In the genomic region with DNA sequence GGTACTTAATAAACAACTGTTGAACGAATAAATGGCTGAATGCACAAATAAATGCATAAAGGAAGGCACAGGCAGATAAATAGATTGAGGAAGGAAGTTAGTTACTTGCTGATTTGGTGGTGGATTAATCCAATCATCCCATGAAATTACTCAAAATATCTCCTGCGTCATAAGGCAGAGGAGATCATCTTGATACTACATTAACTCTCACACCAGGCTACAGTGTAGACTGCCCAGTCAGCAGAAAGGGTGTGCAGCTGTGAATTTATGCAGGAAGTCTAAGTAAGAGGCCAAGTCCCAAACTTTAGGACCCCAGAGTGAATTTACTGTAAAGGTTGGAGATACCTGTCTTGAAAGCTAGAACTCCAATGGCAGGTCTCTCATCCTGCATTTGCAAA, we compare ENCODE assay signal across 15 cellular contexts. TPM values are rescaled to one million over a fixed set of nuclear protein-coding genes. Genes with fewer than 3 reads are reported as not detected.
DNase-seq lines count a peak whose midpoint lies in the region; ATAC-seq, FAIRE-seq and TF ChIP-seq lines count a peak whose summit lies in the region.
"Had no signal": no experiment of that assay in that cellular context is flagged by ENCODE, and none has a peak within 500 bp of the region (broad histone marks: within the 10 kb centered on the region; RNA-seq: fewer than 3 reads in every experiment).

No MANE protein-coding gene starts in this region.

- H3K4me2 ChIP-seq in endothelial cell of umbilical vein (ENCODE audit: insufficient read depth, low read length) (peak overlapping the region; percentile 41), mesenchymal stem cell (ENCODE audit: low read length, poor library complexity, severe bottlenecking) (no peak overlapping the region)
- H3K4me2 ChIP-seq: GM23338 had no signal

- H2BK12ac ChIP-seq in mesenchymal stem cell (ENCODE audit: low read length in 2 of 2): peak overlapping the region in 1 of 2 experiments; percentile 25

- in situ Hi-C loops in Panc1 (cut with HindIII; ENCODE audit: low pct_unique_long_range_greater_than_20kb, low sequenced_read_pairs): no loop called here

- WGBS in mesenchymal stem cell: no CpG with 5 or more reads among the region's 2 CpGs
- WGBS in suprapubic skin: 73% methylated on average over 2 of the region's 2 CpGs

- no peak overlapping the region for H3K4ac ChIP-seq in mesenchymal stem cell (ENCODE audit: low read depth in 1 of 2, low read length in 2 of 2)

- CTCF ChIA-PET in Panc1 (lab: Charles Lee): no interaction called here
- CTCF ChIA-PET in endothelial cell of umbilical vein (lab: Charles Lee): interaction anchor here (1.0 to 3.7 kb wide), 6 partner anchors 13 to 80 kb away, joined by 3 to 37 read pairs (median 8); partner anchors contain the start of gene PRICKLE2

- H3K9ac ChIP-seq in endothelial cell of umbilical vein (replicated peaks; ENCODE audit: extremely low read depth, insufficient read depth, low read length) (peak overlapping the region; percentile 47), mesenchymal stem cell (ENCODE audit: low read length) (peak overlapping the region; percentile 75)

- peak overlapping the region; percentile 23 to 69 for H3K18ac ChIP-seq in mesenchymal stem cell (ENCODE audit: low read depth in 1 of 2, low read length in 2 of 2)

- peaks cover 0 to 10% (median 0%) of the 10 kb centered on the region in 7 donors for H3K9me3 Mint-ChIP-seq in CD14-positive monocyte
- H3K9me3 Mint-ChIP-seq: activated CD4-positive, alpha-beta memory T cell treated with anti-CD3 and anti-CD28 coated beads for 36 hours; activated naive CD4-positive, alpha-beta T cell treated with anti-CD3 and anti-CD28 coated beads, Interleukin-2, amount 10 ng/mL, durations not matched to agents 7 days and 5 days; GM23338 had no signal

- no peak for TF ChIP-seq CTCF in Panc1 (IDR thresholded peaks at IDR 0.05)
- TF ChIP-seq CTCF in endothelial cell of umbilical vein (IDR thresholded peaks at IDR 0.05; ENCODE audit: extremely low read depth in 1 of 2, insufficient read depth in 1 of 2, low read depth in 1 of 2, low read length in 2 of 2): no peak
- no peak for TF ChIP-seq CTCF in suprapubic skin (IDR thresholded peaks at IDR 0.05)
- no peak for TF ChIP-seq CTCF in CD14-positive monocyte (IDR thresholded peaks at IDR 0.05)

- no peak overlapping the region for H3K4me3 Mint-ChIP-seq in CD14-positive monocyte
- H3K4me3 Mint-ChIP-seq: activated CD4-positive, alpha-beta memory T cell treated with anti-CD3 and anti-CD28 coated beads for 36 hours; activated naive CD4-positive, alpha-beta T cell treated with anti-CD3 and anti-CD28 coated beads, Interleukin-2, amount 10 ng/mL, durations not matched to agents 7 days and 5 days; GM23338; memory B cell; T-helper 17 cell had no signal

- no peaks in the 10 kb centered on the region for H3K79me2 ChIP-seq in endothelial cell of umbilical vein (ENCODE audit: control insufficient read depth, insufficient read depth, low read length)

- FAIRE-seq in endothelial cell of umbilical vein (lab: Jason Lieb, UNC): no peak
- FAIRE-seq: small intestine had no signal

- no peaks in the 10 kb centered on the region for H3K9me1 ChIP-seq in endothelial cell of umbilical vein (replicated peaks; ENCODE audit: control insufficient read depth, extremely low read depth, insufficient read depth, low read length)

- no peaks in the 10 kb centered on the region for H3K36me3 Mint-ChIP-seq in CD14-positive monocyte
- H3K36me3 Mint-ChIP-seq: activated CD4-positive, alpha-beta memory T cell treated with anti-CD3 and anti-CD28 coated beads for 36 hours; activated naive CD4-positive, alpha-beta T cell treated with anti-CD3 and anti-CD28 coated beads, Interleukin-2, amount 10 ng/mL, durations not matched to agents 7 days and 5 days had no signal

- H4K8ac ChIP-seq in mesenchymal stem cell (ENCODE audit: low read length): no peak overlapping the region

- H3K4me1 Mint-ChIP-seq in CD14-positive monocyte: no peaks in the 10 kb centered on the region
- H3K4me1 Mint-ChIP-seq: activated naive CD4-positive, alpha-beta T cell treated with anti-CD3 and anti-CD28 coated beads, Interleukin-2, amount 10 ng/mL, durations not matched to agents 7 days and 5 days; T-helper 17 cell had no signal

- TF ChIP-seq POLR2A in endothelial cell of umbilical vein (IDR thresholded peaks at IDR 0.05; ENCODE audit: low read depth, low read length) (no peak), suprapubic skin (IDR thresholded peaks at IDR 0.05) (no peak)

- no peak for TF ChIP-seq EP300 in suprapubic skin (IDR thresholded peaks at IDR 0.05)

- H3K4me3 ChIP-seq in Panc1 (ENCODE audit: low read depth in 2 of 2, low read length in 2 of 2): no peak overlapping the region
- H3K4me3 ChIP-seq in endothelial cell of umbilical vein (replicated peaks in 1 of 3; ENCODE audit: insufficient read depth in 1 of 3, low read depth in 1 of 3, low read length in 3 of 3): no peak overlapping the region
- H3K4me3 ChIP-seq in mesenchymal stem cell (ENCODE audit: insufficient read depth in 1 of 2, low read depth in 1 of 2, low read length in 2 of 2): peak overlapping the region in 1 of 2 experiments; percentile 14
- no peak overlapping the region for H3K4me3 ChIP-seq in suprapubic skin
- H3K4me3 ChIP-seq: GM23338 had no signal

- H3K9me3 ChIP-seq in Panc1 (ENCODE audit: control insufficient read depth, insufficient read depth, low read depth, low read length) (no peaks in the 10 kb centered on the region), endothelial cell of umbilical vein (replicated peaks; ENCODE audit: control insufficient read depth, insufficient read depth, low read length) (no peaks in the 10 kb centered on the region), mesenchymal stem cell (ENCODE audit: control insufficient read depth, low read length) (no peaks in the 10 kb centered on the region), suprapubic skin (no peaks in the 10 kb centered on the region)

- H3K27me3 Mint-ChIP-seq in CD14-positive monocyte (ENCODE audit: low read depth in 3 of 3): peaks cover 0 to 2% (median 0%) of the 10 kb centered on the region in 3 donors

- H3K27ac ChIP-seq in Panc1 (ENCODE audit: low read length) (0 out of 2 replicates have a peak overlapping the region, but pooled peaks have one; percentile 7), endothelial cell of umbilical vein (ENCODE audit: insufficient read depth, low read depth, low read length) (peak overlapping the region; percentile 84), mesenchymal stem cell (ENCODE audit: low read length, poor library complexity, severe bottlenecking) (peak overlapping the region; percentile 99), suprapubic skin (peak overlapping the region; percentile 55)

- H2BK5ac ChIP-seq in mesenchymal stem cell (ENCODE audit: low read depth, low read length, poor library complexity, severe bottlenecking): peak overlapping the region; percentile 33

- H3K27ac Mint-ChIP-seq in CD14-positive monocyte: no peak overlapping the region
- H3K27ac Mint-ChIP-seq: activated CD4-positive, alpha-beta memory T cell treated with anti-CD3 and anti-CD28 coated beads for 36 hours; activated naive CD4-positive, alpha-beta T cell treated with anti-CD3 and anti-CD28 coated beads, Interleukin-2, amount 10 ng/mL, durations not matched to agents 7 days and 5 days; GM23338; memory B cell; T-helper 17 cell had no signal

- H3K23ac ChIP-seq in mesenchymal stem cell (ENCODE audit: low read length in 2 of 2): no peak overlapping the region

- intact Hi-C loops in Panc1 (cut with micrococcal nuclease; ENCODE audit: unreplicated experiment) (no loop called here), endothelial cell of umbilical vein (cut with micrococcal nuclease) (loop anchor here (1.0 to 5.0 kb wide), 6 partner anchors 24 to 211 kb away; no protein-coding TSS in a partner anchor), CD14-positive monocyte (cut with micrococcal nuclease) (no loop called here)

- DNase-seq in Panc1 (ENCODE audit: low read depth, low spot score): no peak
- DNase-seq in endothelial cell of umbilical vein (ENCODE audit: low read depth, low spot score): no peak
- no peak for DNase-seq in mesenchymal stem cell
- DNase-seq in suprapubic skin (ENCODE audit: low spot score in 2 of 2): no peak
- DNase-seq in NCI-H2081 treated with DMSO at 0.1 percent for 48 hours (lab: John Stamatoyannopoulos, UW): no peak
- no peak for DNase-seq in NCI-H1092 treated with DMSO at 0.1 percent for 48 hours (lab: John Stamatoyannopoulos, UW)
- no peak for DNase-seq in CD14-positive monocyte (ENCODE audit: low spot score)
- DNase-seq: activated CD4-positive, alpha-beta memory T cell treated with anti-CD3 and anti-CD28 coated beads for 36 hours; activated naive CD4-positive, alpha-beta T cell treated with anti-CD3 and anti-CD28 coated beads, Interleukin-2, amount 10 ng/mL, durations not matched to agents 7 days and 5 days; NCI-H146; small intestine; T-helper 17 cell had no signal

- peaks cover 5% of the 10 kb centered on the region for H3K79me1 ChIP-seq in mesenchymal stem cell (replicated peaks; ENCODE audit: low read length, poor library complexity, severe bottlenecking)

- H2BK120ac ChIP-seq in mesenchymal stem cell (ENCODE audit: low read depth, low read length): peak overlapping the region; percentile 50

- H3K36me3 ChIP-seq in Panc1 (ENCODE audit: control insufficient read depth, insufficient read depth, low read length) (no peaks in the 10 kb centered on the region), endothelial cell of umbilical vein (ENCODE audit: control insufficient read depth in 2 of 2, extremely low read depth in 1 of 2, insufficient read depth in 2 of 2, low read length in 2 of 2) (no peaks in the 10 kb centered on the region), mesenchymal stem cell (ENCODE audit: control insufficient read depth in 1 of 2, insufficient read depth in 2 of 2, low read depth in 1 of 2, low read length in 2 of 2) (peaks cover 6 to 8% of the 10 kb centered on the region in 2 experiments), suprapubic skin (no peaks in the 10 kb centered on the region)

- no peak overlapping the region for H2BK15ac ChIP-seq in mesenchymal stem cell (ENCODE audit: low read depth, poor library complexity, severe bottlenecking)

- no peak overlapping the region for H3K14ac ChIP-seq in mesenchymal stem cell (ENCODE audit: low read length in 2 of 2)

- H2AK5ac ChIP-seq in mesenchymal stem cell (ENCODE audit: low read length, severe bottlenecking): peak overlapping the region; percentile 98

- dilution Hi-C loops in endothelial cell of umbilical vein (cut with MboI; ENCODE audit: extremely low pct_ligation_motif_present, low sequenced_read_pairs): no loop called here

- peak overlapping the region; percentile 26 for H2AFZ ChIP-seq in endothelial cell of umbilical vein (ENCODE audit: low read depth, low read length)
- no peak overlapping the region for H2AFZ ChIP-seq in mesenchymal stem cell (ENCODE audit: low read depth, low read length)
- H2AFZ ChIP-seq: GM23338 had no signal

- H3K4me1 ChIP-seq in Panc1 (ENCODE audit: control insufficient read depth, insufficient read depth, low read length) (no peaks in the 10 kb centered on the region; the same call in 1 of the 2 replicates), endothelial cell of umbilical vein (ENCODE audit: control insufficient read depth, extremely low read depth, insufficient read depth, low read length) (peaks cover 40% of the 10 kb centered on the region), mesenchymal stem cell (ENCODE audit: control insufficient read depth, insufficient read depth, low read depth, low read length) (peaks cover 19% of the 10 kb centered on the region), suprapubic skin (peaks cover 58% of the 10 kb centered on the region)

- no peaks in the 10 kb centered on the region for H3K27me3 ChIP-seq in Panc1 (ENCODE audit: control insufficient read depth, insufficient read depth, low read length)
- no peaks in the 10 kb centered on the region for H3K27me3 ChIP-seq in endothelial cell of umbilical vein (ENCODE audit: control insufficient read depth in 2 of 2, insufficient read depth in 2 of 2, low read length in 2 of 2)
- no peaks in the 10 kb centered on the region for H3K27me3 ChIP-seq in mesenchymal stem cell (ENCODE audit: control insufficient read depth in 1 of 2, insufficient read depth in 1 of 2, low read length in 2 of 2)
- H3K27me3 ChIP-seq in suprapubic skin: no peaks in the 10 kb centered on the region

- BruUV-seq in Panc1 (replicated peaks; lab: Mats Ljungman, UMichigan) (no TSS peak), endothelial cell of umbilical vein (replicated peaks; lab: Mats Ljungman, UMichigan) (no TSS peak)

- peak overlapping the region; percentile 14 for H4K91ac ChIP-seq in mesenchymal stem cell (ENCODE audit: low read length)

- no peaks in the 10 kb centered on the region for H4K20me1 ChIP-seq in endothelial cell of umbilical vein (replicated peaks; ENCODE audit: control insufficient read depth, extremely low read depth, insufficient read depth, low read length)

- ATAC-seq in Panc1: no peak
- no peak for ATAC-seq in HG03571 (IDR thresholded peaks at IDR 0.05; ENCODE audit: unreplicated experiment)
- ATAC-seq: GM23338, T-helper 17 cell had no signal

- POLR2A ChIA-PET in Panc1 (lab: Charles Lee): no interaction called here
- POLR2A ChIA-PET in endothelial cell of umbilical vein (lab: Charles Lee): interaction anchor here (1.6 to 1.7 kb wide), 2 partner anchors 23 to 39 kb away, joined by 6 to 9 read pairs; partner anchors contain the start of gene PRICKLE2

RNA-seq across cellular contexts. Expression of gene PRICKLE2, which starts 38.6 kb away (rescaled TPM):
- total RNA-seq in Panc1 (2021; ENCODE audit: unreplicated experiment) (0.26 TPM), endothelial cell of umbilical vein (7.1 and 8.9 TPM in 2 replicates), suprapubic skin (10 to 100 TPM in 3 of 4 donors, 1 to 10 TPM in 1; 6.7 to 14.5 (median 11.9) TPM)
- polyA plus RNA-seq in Panc1 (2012; ENCODE audit: insufficient read length): 0.06 TPM
- polyA plus RNA-seq in endothelial cell of umbilical vein (2.8 and 3.0 TPM in 2 replicates), CD14-positive monocyte (not detected)
- polyA plus RNA-seq in endothelial cell of umbilical vein (2011; cell fraction: cytosol; rRNA removed): 1.5 and 1.6 TPM in 2 replicates
- 12.1 and 12.7 TPM in 2 replicates for polyA plus RNA-seq in endothelial cell of umbilical vein (2011; cell fraction: nucleus; rRNA removed)
- polyA plus RNA-seq in endothelial cell of umbilical vein (2012): 0.75 and 1.1 TPM in 2 replicates
- polyA minus RNA-seq in endothelial cell of umbilical vein: 16.5 and 17.3 TPM in 2 replicates
- polyA minus RNA-seq in endothelial cell of umbilical vein (2011; cell fraction: cytosol; rRNA and poly(A)+ RNA removed): not detected
- polyA minus RNA-seq in endothelial cell of umbilical vein (2011; cell fraction: nucleus; rRNA and poly(A)+ RNA removed): 39.9 and 44.2 TPM in 2 replicates
- 17.0 TPM for polyA plus RNA-seq in mesenchymal stem cell (2013, experiment 1 of 2)
- 16.9 TPM for polyA plus RNA-seq in mesenchymal stem cell (2013, experiment 2 of 2)
- total RNA-seq: activated CD4-positive, alpha-beta memory T cell treated with anti-CD3 and anti-CD28 coated beads for 36 hours had no signal

Comparison
In these comparisons a context has a peak if more than half of its experiments do, and no peak if none do; other contexts are left out.
1. H3K27ac ChIP-seq: peak in every context shown above with its lines; median percentile 99 in mesenchymal stem cell; 84 in endothelial cell of umbilical vein; 55 in suprapubic skin; 7 in Panc1.